ENCODE assay signal across 20 cellular contexts in genomic region chr5:173319610-173320100, GRCh38. TPM values are rescaled to one million over a fixed set of nuclear protein-coding genes. Genes with fewer than 3 reads are reported as not detected.
DNase-seq lines count a peak whose midpoint lies in the region; ATAC-seq and TF ChIP-seq lines count a peak whose summit lies in the region.
"Had no signal": no experiment of that assay in that cellular context is flagged by ENCODE, and none has a peak within 500 bp of the region (broad histone marks: within the 10 kb centered on the region; RNA-seq: fewer than 3 reads in every experiment).

No MANE protein-coding gene starts in this region.

- peaks cover 51 to 100% (median 100%) of the 10 kb centered on the region in 10 experiments for H3K4me1 ChIP-seq in BLaER1 treated with 17β-estradiol and CSF1 and Interleukin-3, amounts not matched to agents 10 nM and 100 nM
- H3K4me1 ChIP-seq in breast epithelium (no peaks in the 10 kb centered on the region), rectal smooth muscle tissue (ENCODE audit: control insufficient read depth, insufficient read depth, low read length) (peaks cover 28% of the 10 kb centered on the region)
- H3K4me1 ChIP-seq in CD4-positive, alpha-beta memory T cell (ENCODE audit: insufficient read depth, low read length) = no peaks in the 10 kb centered on the region
- H3K4me1 ChIP-seq: A549 had no signal

- H3K27ac ChIP-seq in BLaER1 treated with 17β-estradiol and CSF1 and Interleukin-3, amounts not matched to agents 10 nM and 100 nM = peak overlapping the region in 5 of 11 experiments; percentile 4 to 45 (median 31); a peak in 7 of 22 replicates
- H3K27ac ChIP-seq in breast epithelium (peak overlapping the region; percentile 36 to 68), rectal smooth muscle tissue (ENCODE audit: low read depth, low read length) (peak overlapping the region; percentile 63)
- H3K27ac ChIP-seq in CD4-positive, alpha-beta memory T cell (ENCODE audit: low read depth, low read length) = no peak overlapping the region
- H3K27ac ChIP-seq: A549, dorsolateral prefrontal cortex had no signal

- peak overlapping the region in 9 of 11 experiments; percentile 3 to 94 (median 82); a peak in 14 of 22 replicates for H3K4me2 ChIP-seq in BLaER1 treated with 17β-estradiol and CSF1 and Interleukin-3, amounts not matched to agents 10 nM and 100 nM
- H3K4me2 ChIP-seq: A549 had no signal

- TF ChIP-seq POLR2A in breast epithelium (IDR thresholded peaks at IDR 0.05) = no peak

- no peak overlapping the region for H3K4me3 Mint-ChIP-seq in CD4-positive, alpha-beta memory T cell
- no peak overlapping the region for H3K4me3 Mint-ChIP-seq in immature natural killer cell
- H3K4me3 Mint-ChIP-seq: activated naive CD8-positive, alpha-beta T cell treated with anti-CD3 and anti-CD28 coated beads, Interleukin-2, amount 10 ng/mL, durations not matched to agents 7 days and 5 days; activated T-helper 1 cell treated with anti-CD3 and anti-CD28 coated beads, Interleukin-12 subunit alpha, Interleukin-12 subunit beta, Interleukin-2, Interleukin-4 antibody, amounts not matched to agents 30 ng/mL and 10 ng/mL and 1 ng/mL, durations not matched to agents 14 hours and 24 hours and 36 hours; stimulated activated naive CD8-positive, alpha-beta T cell treated with anti-CD3 and anti-CD28 coated beads, Interleukin-15, amount 100 ng/mL, for 72 hours had no signal

- H3K9me3 Mint-ChIP-seq in CD4-positive, alpha-beta memory T cell = no peaks in the 10 kb centered on the region
- H3K9me3 Mint-ChIP-seq in immature natural killer cell = no peaks in the 10 kb centered on the region
- H3K9me3 Mint-ChIP-seq: activated naive CD8-positive, alpha-beta T cell treated with anti-CD3 and anti-CD28 coated beads, Interleukin-2, amount 10 ng/mL, durations not matched to agents 7 days and 5 days; activated T-helper 1 cell treated with anti-CD3 and anti-CD28 coated beads, Interleukin-12 subunit alpha, Interleukin-12 subunit beta, Interleukin-2, Interleukin-4 antibody, amounts not matched to agents 30 ng/mL and 10 ng/mL and 1 ng/mL, durations not matched to agents 14 hours and 24 hours and 36 hours; stimulated activated naive CD8-positive, alpha-beta T cell treated with anti-CD3 and anti-CD28 coated beads, Interleukin-15, amount 100 ng/mL, for 72 hours had no signal

- no peaks in the 10 kb centered on the region for H3K9me3 ChIP-seq in BLaER1 treated with 17β-estradiol and CSF1 and Interleukin-3, amounts not matched to agents 10 nM and 100 nM (replicated peaks in 1 of 11)
- H3K9me3 ChIP-seq in breast epithelium = no peaks in the 10 kb centered on the region
- no peaks in the 10 kb centered on the region for H3K9me3 ChIP-seq in CD4-positive, alpha-beta memory T cell (ENCODE audit: control insufficient read depth in 1 of 2, low read length in 2 of 2)
- H3K9me3 ChIP-seq: A549 had no signal

- peaks cover 41 to 48% of the 10 kb centered on the region in 2 donors for H3K27me3 Mint-ChIP-seq in CD4-positive, alpha-beta memory T cell
- H3K27me3 Mint-ChIP-seq in immature natural killer cell (ENCODE audit: low read depth in 3 of 3) = peaks cover 2 to 20% (median 13%) of the 10 kb centered on the region in 3 donors
- H3K27me3 Mint-ChIP-seq: activated naive CD8-positive, alpha-beta T cell treated with anti-CD3 and anti-CD28 coated beads, Interleukin-2, amount 10 ng/mL, durations not matched to agents 7 days and 5 days had no signal

- CTCF ChIA-PET in CD4-positive, alpha-beta memory T cell (lab: Charles Lee; ENCODE audit: partially characterized antibody) = interaction anchor here (0.6 to 1.2 kb wide), 2 partner anchors 25 to 38 kb away, joined by 3 to 4 read pairs; no protein-coding TSS in a partner anchor

- TF ChIP-seq CTCF in breast epithelium (IDR thresholded peaks at IDR 0.05) = no peak
- TF ChIP-seq CTCF in GM20000 (IDR thresholded peaks at IDR 0.05; ENCODE audit: extremely low read depth, missing control alignments) = no peak

- H3K36me3 Mint-ChIP-seq in CD4-positive, alpha-beta memory T cell = no peaks in the 10 kb centered on the region
- H3K36me3 Mint-ChIP-seq in immature natural killer cell = no peaks in the 10 kb centered on the region

- peaks cover 0 to 9% (median 2%) of the 10 kb centered on the region in 4 donors for H3K4me1 Mint-ChIP-seq in CD4-positive, alpha-beta memory T cell
- no peaks in the 10 kb centered on the region for H3K4me1 Mint-ChIP-seq in immature natural killer cell

- H3K9ac ChIP-seq in BLaER1 treated with 17β-estradiol and CSF1 and Interleukin-3, amounts not matched to agents 10 nM and 100 nM = peak overlapping the region in 4 of 11 experiments; percentile 6 to 54 (median 10); a peak in 5 of 22 replicates
- no peak overlapping the region for H3K9ac ChIP-seq in rectal smooth muscle tissue (ENCODE audit: low read length)

- POLR2A ChIA-PET in CD4-positive, alpha-beta memory T cell (lab: Charles Lee; ENCODE audit: partially characterized antibody) = no interaction called here

- H3K27me3 ChIP-seq in BLaER1 treated with 17β-estradiol and CSF1 and Interleukin-3, amounts not matched to agents 10 nM and 100 nM = no peaks in the 10 kb centered on the region
- H3K27me3 ChIP-seq in breast epithelium = no peaks in the 10 kb centered on the region
- peaks cover 5% of the 10 kb centered on the region for H3K27me3 ChIP-seq in rectal smooth muscle tissue (ENCODE audit: control insufficient read depth, insufficient read depth, low read length)
- H3K27me3 ChIP-seq in CD4-positive, alpha-beta memory T cell (ENCODE audit: insufficient read depth, low read length) = peaks cover under 1% of the 10 kb centered on the region

- intact Hi-C loops in breast epithelium (cut with DNase I; ENCODE audit: low total_unique reads) = no loop called here
- intact Hi-C loops in CD4-positive, alpha-beta memory T cell (cut with micrococcal nuclease) = no loop called here

- peaks cover 44 to 72% (median 63%) of the 10 kb centered on the region in 11 experiments for H3K36me3 ChIP-seq in BLaER1 treated with 17β-estradiol and CSF1 and Interleukin-3, amounts not matched to agents 10 nM and 100 nM
- no peaks in the 10 kb centered on the region for H3K36me3 ChIP-seq in breast epithelium
- H3K36me3 ChIP-seq in rectal smooth muscle tissue (ENCODE audit: control insufficient read depth, insufficient read depth, low read length) = no peaks in the 10 kb centered on the region
- no peaks in the 10 kb centered on the region for H3K36me3 ChIP-seq in CD4-positive, alpha-beta memory T cell (ENCODE audit: insufficient read depth, low read length)

- DNase-seq in breast epithelium (ENCODE audit: low spot score in 2 of 2) = no peak
- no peak for DNase-seq in left lobe of liver (ENCODE audit: low spot score)
- no peak for DNase-seq in CD4-positive, alpha-beta memory T cell
- no peak for DNase-seq in GM20000 (ENCODE audit: low spot score)
- DNase-seq in NCI-H2081 treated with DMSO at 0.1 percent for 48 hours (lab: John Stamatoyannopoulos, UW) = no peak
- no peak for DNase-seq in immature natural killer cell
- DNase-seq: activated CD4-positive, alpha-beta T cell treated with anti-CD3 and anti-CD28 coated beads for 4 hours; activated naive CD8-positive, alpha-beta T cell treated with anti-CD3 and anti-CD28 coated beads, Interleukin-2, amount 10 ng/mL, durations not matched to agents 7 days and 5 days; DMS79; dorsolateral prefrontal cortex; foreskin melanocyte; MV-4-11; NCI-H187 treated with DMSO at 0.1 percent for 48 hours; NCI-H446; occipital lobe; stimulated activated naive CD8-positive, alpha-beta T cell treated with anti-CD3 and anti-CD28 coated beads, Interleukin-15, amount 100 ng/mL, for 72 hours had no signal

- ATAC-seq in left lobe of liver = peak; percentile 26
- ATAC-seq: A549; stimulated activated naive CD8-positive, alpha-beta T cell treated with anti-CD3 and anti-CD28 coated beads, Interleukin-15, amount 100 ng/mL, for 72 hours had no signal

- H3K27ac Mint-ChIP-seq in CD4-positive, alpha-beta memory T cell = no peak overlapping the region
- H3K27ac Mint-ChIP-seq in immature natural killer cell = no peak overlapping the region
- H3K27ac Mint-ChIP-seq: activated T-helper 1 cell treated with anti-CD3 and anti-CD28 coated beads, Interleukin-12 subunit alpha, Interleukin-12 subunit beta, Interleukin-2, Interleukin-4 antibody, amounts not matched to agents 30 ng/mL and 10 ng/mL and 1 ng/mL, durations not matched to agents 14 hours and 24 hours and 36 hours had no signal

- H3K4me3 ChIP-seq in BLaER1 treated with 17β-estradiol and CSF1 and Interleukin-3, amounts not matched to agents 10 nM and 100 nM = no peak overlapping the region
- no peak overlapping the region for H3K4me3 ChIP-seq in breast epithelium
- no peak overlapping the region for H3K4me3 ChIP-seq in rectal smooth muscle tissue (ENCODE audit: low read length)
- no peak overlapping the region for H3K4me3 ChIP-seq in CD4-positive, alpha-beta memory T cell (ENCODE audit: low read length in 2 of 2)
- H3K4me3 ChIP-seq: A549, dorsolateral prefrontal cortex had no signal

- H4K20me1 ChIP-seq in BLaER1 treated with 17β-estradiol and CSF1 and Interleukin-3, amounts not matched to agents 10 nM and 100 nM = peaks cover 0 to 81% (median 24%) of the 10 kb centered on the region in 11 experiments; a peak in 12 of 22 replicates

RNA-seq across cellular contexts. Expression of gene STC2, which starts 8.6 kb away (rescaled TPM):
- total RNA-seq in breast epithelium (100 to 1,000 TPM in 2 of 3 donors, 10 to 100 TPM in 1; 12.8 to 502 (median 347) TPM), left lobe of liver (0.65 TPM)
- not detected for total RNA-seq in CD4-positive, alpha-beta memory T cell
- polyA plus RNA-seq in CD4-positive, alpha-beta memory T cell = not detected
- not detected for polyA plus RNA-seq in immature natural killer cell
